ENCODE assay signal across 8 cellular contexts in genomic region chr11:10858505-10859360, GRCh38. TPM values are rescaled to one million over a fixed set of nuclear protein-coding genes. Genes with fewer than 3 reads are reported as not detected.
DNase-seq lines count a peak whose midpoint lies in the region; ATAC-seq, FAIRE-seq and TF ChIP-seq lines count a peak whose summit lies in the region.

No MANE protein-coding gene starts in this region.

- H3K9ac ChIP-seq in smooth muscle cell (ENCODE audit: low read depth) = peak overlapping the region; percentile 88

- H3F3A ChIP-seq in smooth muscle cell (ENCODE audit: low read depth) = no peaks in the 10 kb centered on the region

- H3K36me3 ChIP-seq in bronchial epithelial cell (ENCODE audit: control insufficient read depth, insufficient read depth, low read length) (peaks cover 2% of the 10 kb centered on the region), smooth muscle cell (ENCODE audit: low read depth) (peaks cover 11% of the 10 kb centered on the region)

- peak overlapping the region; percentile 66 for H2AFZ ChIP-seq in smooth muscle cell (ENCODE audit: low read depth)

- H3K4me3 ChIP-seq in bronchial epithelial cell (ENCODE audit: low read depth, low read length) (peak overlapping the region; percentile 95), smooth muscle cell (peak overlapping the region; percentile 73)

- H3K4me2 ChIP-seq in smooth muscle cell = peak overlapping the region; percentile 90

- H4K20me1 ChIP-seq in smooth muscle cell (ENCODE audit: low read depth) = no peaks in the 10 kb centered on the region

- H3K27me3 ChIP-seq in bronchial epithelial cell (ENCODE audit: control insufficient read depth, insufficient read depth, low read length) (no peaks in the 10 kb centered on the region), smooth muscle cell (ENCODE audit: low read depth) (no peaks in the 10 kb centered on the region)

- TF ChIP-seq CTCF in bronchial epithelial cell (IDR thresholded peaks at IDR 0.05; ENCODE audit: insufficient read depth, low read length, severe bottlenecking) (no peak), smooth muscle cell (IDR thresholded peaks at IDR 0.05; ENCODE audit: borderline replicate concordance, insufficient read depth, poor library complexity, severe bottlenecking) (no peak), GM13977 (IDR thresholded peaks at IDR 0.05; ENCODE audit: extremely low read depth, insufficient read depth, missing control alignments) (no peak)

- DNase-seq in EL (peak; percentile 60), KBM-7 (peak; percentile 72), T-helper 22 cell (ENCODE audit: low read depth) (peak; percentile 18), bronchial epithelial cell (ENCODE audit: low read depth) (peak; percentile 29), inferior parietal cortex (ENCODE audit: extremely low spot score) (peak; percentile 71), smooth muscle cell (lab: John Stamatoyannopoulos, UW; ENCODE audit: unreplicated experiment) (no peak), GM13977 (ENCODE audit: low spot score) (no peak)

- in situ Hi-C loops in KBM-7 (cut with MboI; ENCODE audit: low pct_unique_long_range_greater_than_20kb, low sequenced_read_pairs) = no loop called here
- in situ Hi-C loops in GM13977 (cut with MboI; ENCODE audit: low pct_unique_long_range_greater_than_20kb, low sequenced_read_pairs, unreplicated experiment) = no loop called here

- no peak for FAIRE-seq in bronchial epithelial cell (lab: Jason Lieb, UNC)

- peak; percentile 27 for ATAC-seq in GM21717 (IDR thresholded peaks at IDR 0.05; ENCODE audit: unreplicated experiment)

- peak overlapping the region; percentile 93 for H3K27ac ChIP-seq in smooth muscle cell (ENCODE audit: low read depth)

- H3K79me2 ChIP-seq in smooth muscle cell (ENCODE audit: low read depth) = peaks cover 60% of the 10 kb centered on the region

- H3K4me1 ChIP-seq in smooth muscle cell (ENCODE audit: low read depth) = peaks cover 8% of the 10 kb centered on the region

- WGBS in smooth muscle cell (ENCODE audit: low lambda C conversion rate) = 2% methylated on average over 42 of the region's 42 CpGs

- no peaks in the 10 kb centered on the region for H3K9me3 ChIP-seq in smooth muscle cell (replicated peaks; ENCODE audit: low read depth)

RNA-seq across cellular contexts. Expression of gene ZBED5, which starts 0.9 kb away (rescaled TPM):
- total RNA-seq in bronchial epithelial cell = 19.5 and 32.9 TPM in 2 replicates
- total RNA-seq in smooth muscle cell = 30.6 and 42.7 TPM in 2 replicates
- polyA plus RNA-seq in smooth muscle cell = 22.6 and 26.0 TPM in 2 replicates

RNA-seq across cellular contexts. Expression of gene EIF4G2, which starts 50.0 kb away (rescaled TPM):
- total RNA-seq in bronchial epithelial cell (384 and 624 TPM in 2 replicates), smooth muscle cell (1,014 and 1,033 TPM in 2 replicates)
- 658 and 666 TPM in 2 replicates for polyA plus RNA-seq in smooth muscle cell

Comparison
In these comparisons a context has a peak if more than half of its experiments do, and no peak if none do; other contexts are left out.
1. DNase-seq: peak in EL (single experiment), KBM-7 (single experiment), T-helper 22 cell (single experiment), bronchial epithelial cell (single experiment) and inferior parietal cortex (single experiment); none in smooth muscle cell (single experiment) and GM13977 (single experiment).